22 cellular contexts compared by ENCODE assay signal in genomic region chr11:64739871-64740270, GRCh38. TPM values are rescaled to one million over a fixed set of nuclear protein-coding genes. Genes with fewer than 3 reads are reported as not detected.
DNase-seq lines count a peak whose midpoint lies in the region; ATAC-seq and TF ChIP-seq lines count a peak whose summit lies in the region.
"Had no signal": no experiment of that assay in that cellular context is flagged by ENCODE, and none has a peak within 500 bp of the region (broad histone marks: within the 10 kb centered on the region; RNA-seq: fewer than 3 reads in every experiment).

No MANE protein-coding gene starts in this region.

- peak overlapping the region; percentile 68 for H3K27ac Mint-ChIP-seq in activated naive CD8-positive, alpha-beta T cell
- no peak overlapping the region for H3K27ac Mint-ChIP-seq in activated naive CD8-positive, alpha-beta T cell treated with anti-CD3 and anti-CD28 coated beads for 36 hours
- H3K27ac Mint-ChIP-seq in GM23338 (no peak overlapping the region), immature natural killer cell (peak overlapping the region in 4 of 6 donors; percentile 12 to 66 (median 55))
- peak overlapping the region; percentile 53 for H3K27ac Mint-ChIP-seq in stimulated activated naive B cell treated with anti-CD40 and anti-IgM and Interleukin-4, amounts not matched to agents 10 μg/mL and 1 μg/mL and 100 μg/mL, for 72 hours

- H3K27ac ChIP-seq in GM23338 (ENCODE audit: low read depth) = no peak overlapping the region
- no peak overlapping the region for H3K27ac ChIP-seq in SJCRH30
- H3K27ac ChIP-seq: RWPE1 had no signal

- DNase-seq in activated naive CD8-positive, alpha-beta T cell treated with anti-CD3 and anti-CD28 coated beads for 36 hours = no peak
- no peak for DNase-seq in GM23338 (ENCODE audit: low spot score)
- no peak for DNase-seq in immature natural killer cell
- no peak for DNase-seq in stimulated activated naive B cell treated with anti-CD40 and anti-IgM and Interleukin-4, amounts not matched to agents 10 μg/mL and 1 μg/mL and 100 μg/mL, for 72 hours
- DNase-seq in SJCRH30 = no peak
- DNase-seq in NCI-H226 = no peak
- DNase-seq: Caco-2; DND-41; KG1; NCI-H1092; NCI-H1436; NCI-H2029 treated with DMSO at 0.1 percent for 48 hours; NCI-H345; NCI-H524; NCI-H774; NK-92 treated with Interleukin-12 subunit alpha and Interleukin-12 subunit beta, amount 100 ng/mL, for 24 hours had no signal

- H3K4me1 ChIP-seq in GM23338 (ENCODE audit: insufficient read depth) (peaks cover 41% of the 10 kb centered on the region), SJCRH30 (peaks cover 6% of the 10 kb centered on the region; the same call in 1 of the 2 replicates)

- no peaks in the 10 kb centered on the region for H3K36me3 Mint-ChIP-seq in activated naive CD8-positive, alpha-beta T cell
- H3K36me3 Mint-ChIP-seq in activated naive CD8-positive, alpha-beta T cell treated with anti-CD3 and anti-CD28 coated beads for 36 hours = no peaks in the 10 kb centered on the region
- H3K36me3 Mint-ChIP-seq in GM23338 (ENCODE audit: low read depth) (peaks cover 43% of the 10 kb centered on the region), immature natural killer cell (peaks cover 4 to 23% (median 14%) of the 10 kb centered on the region in 3 donors)
- H3K36me3 Mint-ChIP-seq in stimulated activated naive B cell treated with anti-CD40 and anti-IgM and Interleukin-4, amounts not matched to agents 10 μg/mL and 1 μg/mL and 100 μg/mL, for 72 hours = peaks cover 6 to 10% of the 10 kb centered on the region in 2 donors

- no peaks in the 10 kb centered on the region for H3K79me2 ChIP-seq in GM23338 (replicated peaks; ENCODE audit: insufficient read depth)

- H3K4me1 Mint-ChIP-seq in activated naive CD8-positive, alpha-beta T cell (ENCODE audit: low read depth) = peaks cover 49% of the 10 kb centered on the region
- H3K4me1 Mint-ChIP-seq in activated naive CD8-positive, alpha-beta T cell treated with anti-CD3 and anti-CD28 coated beads for 36 hours = peaks cover 18% of the 10 kb centered on the region
- H3K4me1 Mint-ChIP-seq in GM23338 = peaks cover 35% of the 10 kb centered on the region
- peaks cover 35 to 43% of the 10 kb centered on the region in 2 donors for H3K4me1 Mint-ChIP-seq in immature natural killer cell
- H3K4me1 Mint-ChIP-seq in stimulated activated naive B cell treated with anti-CD40 and anti-IgM and Interleukin-4, amounts not matched to agents 10 μg/mL and 1 μg/mL and 100 μg/mL, for 72 hours = peaks cover 47 to 68% of the 10 kb centered on the region in 2 donors

- H3K9me2 ChIP-seq in GM23338 (ENCODE audit: insufficient read depth) = no peaks in the 10 kb centered on the region

- no peak overlapping the region for H3K4me3 Mint-ChIP-seq in activated naive CD8-positive, alpha-beta T cell
- no peak overlapping the region for H3K4me3 Mint-ChIP-seq in activated naive CD8-positive, alpha-beta T cell treated with anti-CD3 and anti-CD28 coated beads for 36 hours
- H3K4me3 Mint-ChIP-seq in GM23338 = no peak overlapping the region; the same call in 2 of the 3 replicates
- H3K4me3 Mint-ChIP-seq in immature natural killer cell = no peak overlapping the region
- no peak overlapping the region for H3K4me3 Mint-ChIP-seq in stimulated activated naive B cell treated with anti-CD40 and anti-IgM and Interleukin-4, amounts not matched to agents 10 μg/mL and 1 μg/mL and 100 μg/mL, for 72 hours

- no peaks in the 10 kb centered on the region for H4K20me1 ChIP-seq in GM23338 (replicated peaks; ENCODE audit: insufficient read depth)

- peaks cover 10% of the 10 kb centered on the region; the same call in 1 of the 2 replicates for H3F3A ChIP-seq in GM23338 (replicated peaks; ENCODE audit: low read depth)

- no peaks in the 10 kb centered on the region for H3K9me3 ChIP-seq in SJCRH30 (replicated peaks)
- H3K9me3 ChIP-seq: Caco-2 had no signal

- no peak for ATAC-seq in GM23338
- no peak for ATAC-seq in stimulated activated naive B cell treated with anti-CD40 and anti-IgM and Interleukin-4, amounts not matched to agents 10 μg/mL and 1 μg/mL and 100 μg/mL, for 72 hours (replicated peaks)

- H3K4me2 ChIP-seq in GM23338 = peak overlapping the region; percentile 67; the same call in 1 of the 2 replicates

- H3K27me3 Mint-ChIP-seq in activated naive CD8-positive, alpha-beta T cell = no peaks in the 10 kb centered on the region
- H3K27me3 Mint-ChIP-seq in activated naive CD8-positive, alpha-beta T cell treated with anti-CD3 and anti-CD28 coated beads for 36 hours = peaks cover 7% of the 10 kb centered on the region
- H3K27me3 Mint-ChIP-seq in GM23338 (ENCODE audit: insufficient read depth, low read depth, poor library complexity) (peaks cover 40% of the 10 kb centered on the region), immature natural killer cell (ENCODE audit: low read depth in 3 of 3) (peaks cover 8 to 13% (median 9%) of the 10 kb centered on the region in 3 donors)
- no peaks in the 10 kb centered on the region for H3K27me3 Mint-ChIP-seq in stimulated activated naive B cell treated with anti-CD40 and anti-IgM and Interleukin-4, amounts not matched to agents 10 μg/mL and 1 μg/mL and 100 μg/mL, for 72 hours
- H3K27me3 Mint-ChIP-seq: B cell had no signal

- H3K9me3 Mint-ChIP-seq in activated naive CD8-positive, alpha-beta T cell (ENCODE audit: low read depth) = no peaks in the 10 kb centered on the region
- no peaks in the 10 kb centered on the region for H3K9me3 Mint-ChIP-seq in activated naive CD8-positive, alpha-beta T cell treated with anti-CD3 and anti-CD28 coated beads for 36 hours
- H3K9me3 Mint-ChIP-seq in GM23338 = no peaks in the 10 kb centered on the region
- no peaks in the 10 kb centered on the region for H3K9me3 Mint-ChIP-seq in immature natural killer cell
- H3K9me3 Mint-ChIP-seq in stimulated activated naive B cell treated with anti-CD40 and anti-IgM and Interleukin-4, amounts not matched to agents 10 μg/mL and 1 μg/mL and 100 μg/mL, for 72 hours = no peaks in the 10 kb centered on the region

- H3K27me3 ChIP-seq in GM23338 (ENCODE audit: insufficient read depth) = peaks cover 34% of the 10 kb centered on the region
- peaks cover 25% of the 10 kb centered on the region for H3K27me3 ChIP-seq in SJCRH30

- no peak overlapping the region for H3K4me3 ChIP-seq in GM23338
- H3K4me3 ChIP-seq in SJCRH30 = no peak overlapping the region

- no peak for TF ChIP-seq CTCF in GM23338 (conservative IDR thresholded peaks at IDR 0.05; ENCODE audit: low read depth in 2 of 2)

- H2AFZ ChIP-seq in GM23338 = no peak overlapping the region

- H3K36me3 ChIP-seq in GM23338 (ENCODE audit: insufficient read depth) (no peaks in the 10 kb centered on the region), SJCRH30 (no peaks in the 10 kb centered on the region)

TF ChIP-seq in GM23338, 12 proteins besides CTCF, POLR2A, EP300 and RAD21 (continues in another document):
- TF ChIP-seq NANOG (IDR thresholded peaks at IDR 0.05; ENCODE audit: borderline replicate concordance) (no peak), ETS1 (IDR thresholded peaks at IDR 0.05) (no peak), POLR2AphosphoS5 (IDR thresholded peaks at IDR 0.05; ENCODE audit: low read depth) (no peak)

RNA-seq across cellular contexts. Expression of gene RASGRP2, which starts 4.1 kb away (rescaled TPM):
- 1 to 10 TPM; 3.5 to 4.6 TPM for total RNA-seq in activated naive CD8-positive, alpha-beta T cell treated with anti-CD3 and anti-CD28 coated beads for 36 hours
- total RNA-seq in GM23338 (2014; rRNA removed; shearing (Covaris generic)) = 30.1 and 34.4 TPM in 2 replicates
- polyA plus RNA-seq in GM23338 (2016; fragmentation: Nextera tagmentation; extraction: Ambion mirVana) = 50.4 and 60.5 TPM in 2 replicates
- polyA plus RNA-seq in immature natural killer cell = 100 to 1,000 TPM; 142 to 165 (median 154) TPM
- total RNA-seq in SJCRH30 (2014; rRNA removed; shearing (Covaris generic)) = 0.42 and 0.46 TPM in 2 replicates
- total RNA-seq: H4, HT1080 had no signal

RNA-seq across cellular contexts. Expression of gene NRXN2, which starts 16.9 kb away (rescaled TPM):
- total RNA-seq in activated naive CD8-positive, alpha-beta T cell treated with anti-CD3 and anti-CD28 coated beads for 36 hours = under 1 TPM; 0.20 to 0.58 TPM
- total RNA-seq in GM23338 (2014; rRNA removed; shearing (Covaris generic)) = 17.0 and 22.1 TPM in 2 replicates
- polyA plus RNA-seq in GM23338 (2016; fragmentation: Nextera tagmentation; extraction: Ambion mirVana) (3.4 and 5.7 TPM in 2 replicates), immature natural killer cell (1 to 10 TPM in 2 of 3 donors, under 1 TPM in 1; 0.44 to 3.6 (median 3.2) TPM)
- 0.08 and 0.51 TPM in 2 replicates for total RNA-seq in SJCRH30 (2014; rRNA removed; shearing (Covaris generic))
- polyA plus RNA-seq: CD14-positive monocyte had no signal

RNA-seq across cellular contexts. Expression of gene PYGM, which starts 19.9 kb away (rescaled TPM):
- 1 to 10 TPM; 1.6 to 1.8 TPM for total RNA-seq in activated naive CD8-positive, alpha-beta T cell treated with anti-CD3 and anti-CD28 coated beads for 36 hours
- 3.9 and 4.4 TPM in 2 replicates for total RNA-seq in GM23338 (2014; rRNA removed; shearing (Covaris generic))
- polyA plus RNA-seq in GM23338 (2016; fragmentation: Nextera tagmentation; extraction: Ambion mirVana) (1.5 and 2.8 TPM in 2 replicates), immature natural killer cell (1 to 10 TPM in 1 of 3 donors, under 1 TPM in 1, not detected in 1; 0.63 to 1.1 TPM)
- total RNA-seq in SJCRH30 (2014; rRNA removed; shearing (Covaris generic)) = 7.0 and 8.0 TPM in 2 replicates

RNA-seq across cellular contexts. Expression of gene SF1, which starts 38.5 kb away (rescaled TPM):
- total RNA-seq in activated naive CD8-positive, alpha-beta T cell treated with anti-CD3 and anti-CD28 coated beads for 36 hours = 100 to 1,000 TPM; 453 to 463 TPM
- 235 and 252 TPM in 2 replicates for total RNA-seq in GM23338 (2014; rRNA removed; shearing (Covaris generic))
- 76.9 and 82.9 TPM in 2 replicates for polyA plus RNA-seq in GM23338 (2016; fragmentation: Nextera tagmentation; extraction: Ambion mirVana)
- polyA plus RNA-seq in immature natural killer cell = 100 to 1,000 TPM in 1 of 3 donors, 10 to 100 TPM in 2; 51.1 to 142 (median 56.3) TPM
- 113 and 117 TPM in 2 replicates for total RNA-seq in SJCRH30 (2014; rRNA removed; shearing (Covaris generic))

Comparison
In these comparisons a context has a peak if more than half of its experiments do, and no peak if none do; other contexts are left out.
1. H3K27ac Mint-ChIP-seq: peak in activated naive CD8-positive, alpha-beta T cell (single experiment), immature natural killer cell (4 of 6) and stimulated activated naive B cell treated with anti-CD40 and anti-IgM and Interleukin-4, amounts not matched to agents 10 μg/mL and 1 μg/mL and 100 μg/mL, for 72 hours (single experiment); none in activated naive CD8-positive, alpha-beta T cell treated with anti-CD3 and anti-CD28 coated beads for 36 hours (single experiment) and GM23338 (single experiment).
2. RNA of gene NRXN2, which starts 16.9 kb away (total RNA-seq): 17.0 to 22.1 TPM in GM23338; 0.20 to 0.58 TPM in activated naive CD8-positive, alpha-beta T cell treated with anti-CD3 and anti-CD28 coated beads for 36 hours and 0.08 to 0.51 TPM in SJCRH30; every median in the first group is over 10 times any median in the second.